Comparison of ENCODE assay signal across 18 cellular contexts in the genomic region with DNA sequence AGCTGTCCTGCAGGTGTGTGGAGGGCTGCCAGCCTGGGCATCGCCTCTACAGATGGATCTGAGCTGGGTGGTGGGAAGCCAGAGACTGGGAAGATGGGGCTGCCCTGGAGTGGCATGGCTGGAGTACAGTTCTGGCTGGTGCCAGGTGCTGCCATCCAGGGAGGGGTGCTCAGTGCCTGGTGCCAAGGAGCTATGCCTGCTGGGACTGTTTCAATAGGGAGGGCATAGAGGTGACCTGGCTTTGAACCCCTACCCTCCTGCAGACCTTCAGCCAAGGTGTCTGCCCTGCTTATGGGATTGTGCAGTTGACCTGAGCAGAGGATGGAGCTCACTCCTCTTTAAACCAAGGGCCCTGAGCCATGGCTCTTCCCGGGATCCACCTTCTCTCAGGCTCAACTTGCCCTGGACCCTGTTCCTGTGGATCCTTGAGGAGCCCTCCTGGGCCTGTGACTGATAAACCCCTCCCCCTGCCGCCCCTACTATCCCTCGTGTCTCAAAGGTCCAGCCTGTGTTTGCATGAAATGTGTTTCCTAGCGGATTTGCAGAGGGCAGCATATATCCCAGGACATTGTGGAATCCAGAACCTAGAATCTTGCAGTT. TPM values are rescaled to one million over a fixed set of nuclear protein-coding genes. Genes with fewer than 3 reads are reported as not detected.
"Had no signal": no experiment of that assay in that cellular context is flagged by ENCODE, and none has a peak within 500 bp of the region (broad histone marks: within the 10 kb centered on the region; RNA-seq: fewer than 3 reads in every experiment).

No MANE protein-coding gene starts in this region.

- H3K4me2 ChIP-seq: smooth muscle cell had no signal

- H3K4me1 ChIP-seq: gastrocnemius medialis, pancreas, right lobe of liver, thyroid gland had no signal

- FAIRE-seq: keratinocyte, pancreas had no signal

- H3K4me3 ChIP-seq: coronary artery, gastrocnemius medialis, lung, pancreas, right lobe of liver, smooth muscle cell, stomach, thyroid gland had no signal

- H3K36me3 ChIP-seq: gastrocnemius medialis, pancreas, right lobe of liver, thyroid gland had no signal

- H3K27ac ChIP-seq: coronary artery, gastrocnemius medialis, pancreas, right lobe of liver, stomach, thyroid gland had no signal

- DNase-seq: effector CD4-positive, alpha-beta T cell; gastrocnemius medialis; nephron progenitor cell; occipital lobe; pancreas; right lobe of liver; stimulated activated CD4-positive, alpha-beta T cell treated with anti-CD3 and anti-CD28 coated beads, Interleukin-12 subunit alpha, Interleukin-12 subunit beta, amount 100 ng/mL, for 4 hours; stimulated activated CD4-positive, alpha-beta T cell treated with anti-CD3 and anti-CD28 coated beads, Interleukin-1b, Interleukin-23, amount 100 ng/mL, for 48 hours; stimulated activated CD4-positive, alpha-beta T cell treated with anti-CD3 and anti-CD28 coated beads, Interleukin-4, amount 100 ng/mL, for 1 hour; stimulated activated CD8-positive, alpha-beta memory T cell treated with anti-CD3 and anti-CD28 coated beads, Interleukin-4, amount 100 ng/mL, for 48 hours; stimulated activated naive CD4-positive, alpha-beta T cell; stomach; thyroid gland had no signal

- H3K9me3 ChIP-seq: gastrocnemius medialis, pancreas, right lobe of liver, stomach, thyroid gland had no signal

- H3K27me3 ChIP-seq: gastrocnemius medialis, pancreas, right lobe of liver, stomach, thyroid gland had no signal

RNA-seq across cellular contexts. Expression of a gene that starts 48.7 kb away (rescaled TPM):
- total RNA-seq: naive thymus-derived CD8-positive, alpha-beta T cell had no signal
